In genomic region chr1:207925969-207926368, GRCh38 we compare ENCODE assay signal across 2 cellular contexts. TPM values are rescaled to one million over a fixed set of nuclear protein-coding genes. Genes with fewer than 3 reads are reported as not detected.
"Had no signal": no experiment of that assay in that cellular context is flagged by ENCODE, and none has a peak within 500 bp of the region (broad histone marks: within the 10 kb centered on the region; RNA-seq: fewer than 3 reads in every experiment).

No MANE protein-coding gene starts in this region.

RNA-seq across cellular contexts. Expression of gene CD34, which starts 15.0 kb away (rescaled TPM):
- total RNA-seq: epithelial cell of proximal tubule, mammary epithelial cell had no signal
